ENCODE assay signal across 1 cellular context in genomic region chr3:128084675-128085021, GRCh38.
TF ChIP-seq lines count a peak whose summit lies in the region.

No MANE protein-coding gene starts in this region.

TF ChIP-seq in IMR-90, 13 proteins besides CTCF, POLR2A, EP300 and RAD21 (continued from another document):
- TF ChIP-seq FOS (IDR thresholded peaks at IDR 0.05; ENCODE audit: low read depth, low read length), result no peak
- no peak for TF ChIP-seq MAZ (IDR thresholded peaks at IDR 0.05; ENCODE audit: borderline replicate concordance, low read depth, low read length)
